Comparison of ENCODE assay signal across 25 cellular contexts in genomic region chr5:150352531-150353394, GRCh38. TPM values are rescaled to one million over a fixed set of nuclear protein-coding genes. Genes with fewer than 3 reads are reported as not detected.
DNase-seq lines count a peak whose midpoint lies in the region; ATAC-seq lines count a peak whose summit lies in the region.
"Had no signal": no experiment of that assay in that cellular context is flagged by ENCODE, and none has a peak within 500 bp of the region (broad histone marks: within the 10 kb centered on the region; RNA-seq: fewer than 3 reads in every experiment).

No MANE protein-coding gene starts in this region.

- DNase-seq in ELR (ENCODE audit: low read depth) = peak; percentile 19
- peak; percentile 49 for DNase-seq in RPMI7951 (ENCODE audit: low read depth)
- DNase-seq in glomerular visceral epithelial cell (ENCODE audit: extremely low spot score) = peak; percentile 25
- no peak for DNase-seq in stimulated activated naive B cell treated with anti-CD40 and anti-IgM and Interleukin-4, amounts not matched to agents 10 μg/mL and 1 μg/mL and 100 μg/mL, for 72 hours
- DNase-seq in cardiac septum (ENCODE audit: low spot score) = no peak
- DNase-seq: activated CD4-positive, alpha-beta T cell treated with anti-CD3 and anti-CD28 coated beads for 36 hours; activated CD8-positive, alpha-beta memory T cell treated with anti-CD3 and anti-CD28 coated beads, Interleukin-2, amount 10 ng/mL, durations not matched to agents 7 days and 5 days; anterior cingulate cortex; Caco-2; central memory CD4-positive, alpha-beta T cell; DND-41; erythroblast; foreskin melanocyte; GOT3; hypothalamus; islet precursor cell; NCI-H2171 treated with DMSO at 0.1 percent for 48 hours; NCI-H82; SJCRH30; stimulated activated CD4-positive, alpha-beta T cell treated with anti-CD3 and anti-CD28 coated beads, Interleukin-2, amount 100 ng/mL, for 24 hours; T-helper 1 cell had no signal

- H3K36me3 Mint-ChIP-seq in stimulated activated naive B cell treated with anti-CD40 and anti-IgM and Interleukin-4, amounts not matched to agents 10 μg/mL and 1 μg/mL and 100 μg/mL, for 72 hours = no peaks in the 10 kb centered on the region
- H3K36me3 Mint-ChIP-seq: activated CD8-positive, alpha-beta memory T cell treated with anti-CD3 and anti-CD28 coated beads, Interleukin-2, amount 10 ng/mL, durations not matched to agents 7 days and 5 days; activated naive CD4-positive, alpha-beta T cell treated with anti-CD3 and anti-CD28 coated beads, Interleukin-2, amount 50 U/mL, for 24 hours; stimulated activated effector memory CD8-positive, alpha-beta T cell treated with anti-CD3 and anti-CD28 coated beads, Interleukin-12 subunit alpha, Interleukin-12 subunit beta, amount 100 ng/mL, for 72 hours had no signal

- no peak overlapping the region for H3K4me3 Mint-ChIP-seq in stimulated activated naive B cell treated with anti-CD40 and anti-IgM and Interleukin-4, amounts not matched to agents 10 μg/mL and 1 μg/mL and 100 μg/mL, for 72 hours
- H3K4me3 Mint-ChIP-seq: activated CD4-positive, alpha-beta T cell treated with anti-CD3 and anti-CD28 coated beads for 36 hours; activated CD8-positive, alpha-beta memory T cell treated with anti-CD3 and anti-CD28 coated beads, Interleukin-2, amount 10 ng/mL, durations not matched to agents 7 days and 5 days; activated naive CD4-positive, alpha-beta T cell treated with anti-CD3 and anti-CD28 coated beads, Interleukin-2, amount 50 U/mL, for 24 hours; stimulated activated effector memory CD8-positive, alpha-beta T cell treated with anti-CD3 and anti-CD28 coated beads, Interleukin-12 subunit alpha, Interleukin-12 subunit beta, amount 100 ng/mL, for 72 hours had no signal

- H3K27ac Mint-ChIP-seq in stimulated activated naive B cell treated with anti-CD40 and anti-IgM and Interleukin-4, amounts not matched to agents 10 μg/mL and 1 μg/mL and 100 μg/mL, for 72 hours = peak overlapping the region; percentile 65
- H3K27ac Mint-ChIP-seq: activated CD4-positive, alpha-beta T cell treated with anti-CD3 and anti-CD28 coated beads for 36 hours; activated naive CD4-positive, alpha-beta T cell treated with anti-CD3 and anti-CD28 coated beads, Interleukin-2, amount 50 U/mL, for 24 hours had no signal

- no peaks in the 10 kb centered on the region for H3K9me3 Mint-ChIP-seq in stimulated activated naive B cell treated with anti-CD40 and anti-IgM and Interleukin-4, amounts not matched to agents 10 μg/mL and 1 μg/mL and 100 μg/mL, for 72 hours
- H3K9me3 Mint-ChIP-seq: activated naive CD4-positive, alpha-beta T cell treated with anti-CD3 and anti-CD28 coated beads, Interleukin-2, amount 50 U/mL, for 24 hours; stimulated activated effector memory CD8-positive, alpha-beta T cell treated with anti-CD3 and anti-CD28 coated beads, Interleukin-12 subunit alpha, Interleukin-12 subunit beta, amount 100 ng/mL, for 72 hours had no signal

- H3K4me1 Mint-ChIP-seq in stimulated activated naive B cell treated with anti-CD40 and anti-IgM and Interleukin-4, amounts not matched to agents 10 μg/mL and 1 μg/mL and 100 μg/mL, for 72 hours = peaks cover 16 to 18% of the 10 kb centered on the region in 2 donors

- no peak for ATAC-seq in stimulated activated naive B cell treated with anti-CD40 and anti-IgM and Interleukin-4, amounts not matched to agents 10 μg/mL and 1 μg/mL and 100 μg/mL, for 72 hours (replicated peaks)
- no peak for ATAC-seq in GM19328 (IDR thresholded peaks at IDR 0.05; ENCODE audit: unreplicated experiment)
- no peak for ATAC-seq in GM18909 (IDR thresholded peaks at IDR 0.05; ENCODE audit: poor library complexity, unreplicated experiment)
- ATAC-seq: activated CD4-positive, alpha-beta T cell treated with anti-CD3 and anti-CD28 coated beads for 36 hours; activated CD8-positive, alpha-beta memory T cell treated with anti-CD3 and anti-CD28 coated beads, Interleukin-2, amount 10 ng/mL, durations not matched to agents 7 days and 5 days; stimulated activated effector memory CD8-positive, alpha-beta T cell treated with anti-CD3 and anti-CD28 coated beads, Interleukin-12 subunit alpha, Interleukin-12 subunit beta, amount 100 ng/mL, for 72 hours had no signal

- intact Hi-C loops in cardiac septum (cut with DNase I) = loop anchor here (10.0 kb wide), 2 partner anchors 108 to 218 kb away; no protein-coding TSS in a partner anchor

- H3K27me3 Mint-ChIP-seq in stimulated activated naive B cell treated with anti-CD40 and anti-IgM and Interleukin-4, amounts not matched to agents 10 μg/mL and 1 μg/mL and 100 μg/mL, for 72 hours = no peaks in the 10 kb centered on the region
- H3K27me3 Mint-ChIP-seq: activated CD4-positive, alpha-beta T cell treated with anti-CD3 and anti-CD28 coated beads for 36 hours; activated naive CD4-positive, alpha-beta T cell treated with anti-CD3 and anti-CD28 coated beads, Interleukin-2, amount 50 U/mL, for 24 hours had no signal

RNA-seq across cellular contexts. Expression of gene TCOF1, which starts 4.7 kb away (rescaled TPM):
- total RNA-seq in RPMI7951 (2014; rRNA removed; shearing (Covaris generic)) = 19.1 and 21.4 TPM in 2 replicates
- total RNA-seq in cardiac septum = 15.5 TPM

RNA-seq across cellular contexts. Expression of gene ARSI, which starts 50.1 kb away (rescaled TPM):
- 0.10 TPM in 1 of 2 replicates, not detected in the other for total RNA-seq in RPMI7951 (2014; rRNA removed; shearing (Covaris generic))
- total RNA-seq in cardiac septum = 0.38 TPM
- total RNA-seq: activated CD4-positive, alpha-beta T cell treated with anti-CD3 and anti-CD28 coated beads for 36 hours; activated CD8-positive, alpha-beta memory T cell treated with anti-CD3 and anti-CD28 coated beads, Interleukin-2, amount 10 ng/mL, durations not matched to agents 7 days and 5 days had no signal

RNA-seq across cellular contexts. Expression of gene CD74, which starts 59.9 kb away (rescaled TPM):
- 38.7 and 53.3 TPM in 2 replicates for total RNA-seq in RPMI7951 (2014; rRNA removed; shearing (Covaris generic))
- 239 TPM for total RNA-seq in cardiac septum

Comparison
In these comparisons a context has a peak if more than half of its experiments do, and no peak if none do; other contexts are left out.
1. DNase-seq: peak in ELR (single experiment), RPMI7951 (single experiment) and glomerular visceral epithelial cell (single experiment); none in stimulated activated naive B cell treated with anti-CD40 and anti-IgM and Interleukin-4, amounts not matched to agents 10 μg/mL and 1 μg/mL and 100 μg/mL, for 72 hours (single experiment) and cardiac septum (single experiment).